In genomic region chr22:25748704-25749103, GRCh38 we compare ENCODE assay signal across 21 cellular contexts. TPM values are rescaled to one million over a fixed set of nuclear protein-coding genes. Genes with fewer than 3 reads are reported as not detected.
A peak's percentile ranks its signal among the peaks of the same experiment; 100 is the strongest.
DNase-seq lines count a peak whose midpoint lies in the region; ATAC-seq and TF ChIP-seq lines count a peak whose summit lies in the region.
"Had no signal": no experiment of that assay in that cellular context is flagged by ENCODE, and none has a peak within 500 bp of the region (broad histone marks: within the 10 kb centered on the region; RNA-seq: fewer than 3 reads in every experiment).

No MANE protein-coding gene starts in this region.

- peaks cover 0 to 8% of the 10 kb centered on the region in 2 donors for H3K9me3 Mint-ChIP-seq in activated naive CD4-positive, alpha-beta T cell treated with anti-CD3 and anti-CD28 coated beads, Interleukin-2, amount 50 U/mL, for 72 hours
- no peaks in the 10 kb centered on the region for H3K9me3 Mint-ChIP-seq in stimulated activated effector memory CD8-positive, alpha-beta T cell treated with anti-CD3 and anti-CD28 coated beads, Interleukin-12 subunit alpha, Interleukin-12 subunit beta, amount 100 ng/mL, for 72 hours
- H3K9me3 Mint-ChIP-seq: activated naive CD4-positive, alpha-beta T cell treated with anti-CD3 and anti-CD28 coated beads, Interleukin-2, amount 50 U/mL, for 24 hours; CD8-positive, alpha-beta memory T cell; stimulated activated memory B cell treated with anti-CD40 and anti-IgM and Interleukin-4, amounts not matched to agents 10 μg/mL and 1 μg/mL and 100 μg/mL, for 72 hours; type B pancreatic cell had no signal

- H3K4me1 ChIP-seq in hepatocyte (ENCODE audit: insufficient read depth), result peaks cover 15% of the 10 kb centered on the region
- H3K4me1 ChIP-seq in mesenchymal stem cell (ENCODE audit: control insufficient read depth, insufficient read depth, low read depth, low read length), result peaks cover 3% of the 10 kb centered on the region
- H3K4me1 ChIP-seq: breast epithelium had no signal

- H3K4me2 ChIP-seq in hepatocyte, result no peak overlapping the region
- no peak overlapping the region for H3K4me2 ChIP-seq in mesenchymal stem cell (ENCODE audit: low read length, poor library complexity, severe bottlenecking)

- H3K27ac Mint-ChIP-seq in activated naive CD4-positive, alpha-beta T cell treated with anti-CD3 and anti-CD28 coated beads, Interleukin-2, amount 50 U/mL, for 72 hours, result peak overlapping the region; percentile 87 to 97
- peak overlapping the region; percentile 98 for H3K27ac Mint-ChIP-seq in stimulated activated effector memory CD8-positive, alpha-beta T cell treated with anti-CD3 and anti-CD28 coated beads, Interleukin-12 subunit alpha, Interleukin-12 subunit beta, amount 100 ng/mL, for 72 hours
- H3K27ac Mint-ChIP-seq: activated naive CD4-positive, alpha-beta T cell treated with anti-CD3 and anti-CD28 coated beads, Interleukin-2, amount 50 U/mL, for 24 hours; progenitor cell of endocrine pancreas; type B pancreatic cell had no signal

- H2BK12ac ChIP-seq in mesenchymal stem cell (ENCODE audit: low read length in 2 of 2), result no peak overlapping the region

- H2AK5ac ChIP-seq in mesenchymal stem cell (ENCODE audit: low read length, severe bottlenecking), result no peak overlapping the region

- H3K4ac ChIP-seq in mesenchymal stem cell (ENCODE audit: low read depth in 1 of 2, low read length in 2 of 2), result no peak overlapping the region

- H3K27me3 ChIP-seq in hepatocyte (no peaks in the 10 kb centered on the region), mesenchymal stem cell (ENCODE audit: control insufficient read depth in 1 of 2, insufficient read depth in 1 of 2, low read length in 2 of 2) (peaks cover 0 to 6% of the 10 kb centered on the region in 2 experiments)
- H3K27me3 ChIP-seq: breast epithelium, esophagus muscularis mucosa, SJCRH30 had no signal

- peaks cover 0 to 21% of the 10 kb centered on the region in 2 donors for H3K36me3 Mint-ChIP-seq in activated naive CD4-positive, alpha-beta T cell treated with anti-CD3 and anti-CD28 coated beads, Interleukin-2, amount 50 U/mL, for 72 hours
- peaks cover 5% of the 10 kb centered on the region for H3K36me3 Mint-ChIP-seq in stimulated activated effector memory CD8-positive, alpha-beta T cell treated with anti-CD3 and anti-CD28 coated beads, Interleukin-12 subunit alpha, Interleukin-12 subunit beta, amount 100 ng/mL, for 72 hours
- H3K36me3 Mint-ChIP-seq: activated naive CD4-positive, alpha-beta T cell treated with anti-CD3 and anti-CD28 coated beads, Interleukin-2, amount 50 U/mL, for 24 hours; CD8-positive, alpha-beta memory T cell; stimulated activated memory B cell treated with anti-CD40 and anti-IgM and Interleukin-4, amounts not matched to agents 10 μg/mL and 1 μg/mL and 100 μg/mL, for 72 hours; type B pancreatic cell had no signal

- no peaks in the 10 kb centered on the region for H4K20me1 ChIP-seq in hepatocyte (ENCODE audit: insufficient read depth, poor library complexity, severe bottlenecking)

- no peak overlapping the region for H4K91ac ChIP-seq in mesenchymal stem cell (ENCODE audit: low read length)

- WGBS in hepatocyte (ENCODE audit: low lambda C conversion rate, missing lambda C conversion rate), result 57% methylated on average over 2 of the region's 2 CpGs
- 73% methylated on average over 2 of the region's 2 CpGs for WGBS in mesenchymal stem cell

- H3K36me3 ChIP-seq in KOPT-K1 (ENCODE audit: insufficient read depth, low read length) (peaks cover 88% of the 10 kb centered on the region), hepatocyte (replicated peaks; ENCODE audit: insufficient read depth, low read depth) (no peaks in the 10 kb centered on the region), mesenchymal stem cell (ENCODE audit: control insufficient read depth in 1 of 2, insufficient read depth in 2 of 2, low read depth in 1 of 2, low read length in 2 of 2) (no peaks in the 10 kb centered on the region)
- H3K36me3 ChIP-seq: breast epithelium had no signal

- no peak for ATAC-seq in activated naive CD4-positive, alpha-beta T cell treated with anti-CD3 and anti-CD28 coated beads, Interleukin-2, amount 50 U/mL, for 72 hours
- no peak for ATAC-seq in stimulated activated effector memory CD8-positive, alpha-beta T cell treated with anti-CD3 and anti-CD28 coated beads, Interleukin-12 subunit alpha, Interleukin-12 subunit beta, amount 100 ng/mL, for 72 hours
- ATAC-seq: activated CD4-positive, CD25-positive, alpha-beta regulatory T cell treated with anti-CD3 and anti-CD28 coated beads, Interleukin-2, amount 50 U/mL, for 24 hours had no signal

- H3K9me2 ChIP-seq in hepatocyte (replicated peaks; ENCODE audit: insufficient read depth), result no peaks in the 10 kb centered on the region

- no peak overlapping the region for H2BK15ac ChIP-seq in mesenchymal stem cell (ENCODE audit: low read depth, poor library complexity, severe bottlenecking)

- H3K79me2 ChIP-seq in hepatocyte, result no peaks in the 10 kb centered on the region

- H3K27ac ChIP-seq in KOPT-K1 (ENCODE audit: low read depth, low read length, poor library complexity, severe bottlenecking), result peak overlapping the region; percentile 99
- H3K27ac ChIP-seq in hepatocyte, result peak overlapping the region; percentile 86
- H3K27ac ChIP-seq in mesenchymal stem cell (ENCODE audit: low read length, poor library complexity, severe bottlenecking), result no peak overlapping the region
- H3K27ac ChIP-seq: breast epithelium, esophagus muscularis mucosa had no signal

- no peak overlapping the region for H3K23ac ChIP-seq in mesenchymal stem cell (ENCODE audit: low read length in 2 of 2)

- no peaks in the 10 kb centered on the region for H3K79me1 ChIP-seq in mesenchymal stem cell (replicated peaks; ENCODE audit: low read length, poor library complexity, severe bottlenecking)

- H3K4me1 Mint-ChIP-seq in stimulated activated effector memory CD8-positive, alpha-beta T cell treated with anti-CD3 and anti-CD28 coated beads, Interleukin-12 subunit alpha, Interleukin-12 subunit beta, amount 100 ng/mL, for 72 hours, result peaks cover 53% of the 10 kb centered on the region
- H3K4me1 Mint-ChIP-seq: activated naive CD4-positive, alpha-beta T cell treated with anti-CD3 and anti-CD28 coated beads, Interleukin-2, amount 50 U/mL, for 24 hours had no signal

- no peak overlapping the region for H2BK120ac ChIP-seq in mesenchymal stem cell (ENCODE audit: low read depth, low read length)

- no peak for TF ChIP-seq CTCF in hepatocyte (IDR thresholded peaks at IDR 0.05; ENCODE audit: poor library complexity)

- no peaks in the 10 kb centered on the region for H3K9me3 ChIP-seq in KOPT-K1 (ENCODE audit: insufficient read depth, low read length, poor library complexity, severe bottlenecking)
- no peaks in the 10 kb centered on the region for H3K9me3 ChIP-seq in hepatocyte (ENCODE audit: low read depth)
- no peaks in the 10 kb centered on the region for H3K9me3 ChIP-seq in mesenchymal stem cell (ENCODE audit: control insufficient read depth, low read length)
- H3K9me3 ChIP-seq: breast epithelium, esophagus muscularis mucosa, SJCRH30 had no signal

- H3K4me3 ChIP-seq in hepatocyte, result no peak overlapping the region
- H3K4me3 ChIP-seq in mesenchymal stem cell (ENCODE audit: insufficient read depth in 1 of 2, low read depth in 1 of 2, low read length in 2 of 2), result no peak overlapping the region
- H3K4me3 ChIP-seq: breast epithelium, esophagus muscularis mucosa, SJCRH30 had no signal

- no peak overlapping the region for H3K14ac ChIP-seq in mesenchymal stem cell (ENCODE audit: low read length in 2 of 2)

- H2BK5ac ChIP-seq in mesenchymal stem cell (ENCODE audit: low read depth, low read length, poor library complexity, severe bottlenecking), result no peak overlapping the region

- no peak overlapping the region for H3K18ac ChIP-seq in mesenchymal stem cell (ENCODE audit: low read depth in 1 of 2, low read length in 2 of 2)

- no peak overlapping the region for H3K9ac ChIP-seq in mesenchymal stem cell (ENCODE audit: low read length)

- H2AFZ ChIP-seq in hepatocyte (no peak overlapping the region), mesenchymal stem cell (ENCODE audit: low read depth, low read length) (no peak overlapping the region)

- H3K4me3 Mint-ChIP-seq in stimulated activated effector memory CD8-positive, alpha-beta T cell treated with anti-CD3 and anti-CD28 coated beads, Interleukin-12 subunit alpha, Interleukin-12 subunit beta, amount 100 ng/mL, for 72 hours, result peak overlapping the region; percentile 72
- H3K4me3 Mint-ChIP-seq: activated naive CD4-positive, alpha-beta T cell treated with anti-CD3 and anti-CD28 coated beads, Interleukin-2, amount 50 U/mL, for 24 hours; CD8-positive, alpha-beta memory T cell; stimulated activated memory B cell treated with anti-CD40 and anti-IgM and Interleukin-4, amounts not matched to agents 10 μg/mL and 1 μg/mL and 100 μg/mL, for 72 hours; type B pancreatic cell had no signal

- DNase-seq in activated naive CD4-positive, alpha-beta T cell treated with anti-CD3 and anti-CD28 coated beads, Interleukin-2, amount 50 U/mL, for 72 hours (ENCODE audit: low spot score in 2 of 2), result no peak
- DNase-seq in activated naive CD4-positive, alpha-beta T cell treated with Interleukin-2 at 50 U/mL for 16 hours, result no peak
- DNase-seq in hepatocyte (ENCODE audit: low spot score), result peak; percentile 69
- DNase-seq in stimulated activated effector memory CD8-positive, alpha-beta T cell treated with anti-CD3 and anti-CD28 coated beads, Interleukin-12 subunit alpha, Interleukin-12 subunit beta, amount 100 ng/mL, for 72 hours (ENCODE audit: low spot score in 2 of 2), result no peak
- no peak for DNase-seq in NCI-H1694 (lab: John Stamatoyannopoulos, UW)
- no peak for DNase-seq in mesenchymal stem cell
- DNase-seq in HPDE6-E6E7 (ENCODE audit: extremely low spot score), result no peak
- DNase-seq: activated T-cell treated with anti-CD3 and anti-CD28 coated beads for 4 hours; CD8-positive, alpha-beta memory T cell; DMS79 treated with DMSO at 0.1 percent for 48 hours; NCI-H1417; SJCRH30 had no signal

- no peak overlapping the region for H4K8ac ChIP-seq in mesenchymal stem cell (ENCODE audit: low read length)

RNA-seq across cellular contexts. Expression of gene MYO18B, which starts 6.7 kb away (rescaled TPM):
- 1 to 10 TPM in 1 of 2 donors, under 1 TPM in 1; 0.98 to 5.9 TPM for total RNA-seq in activated naive CD4-positive, alpha-beta T cell treated with anti-CD3 and anti-CD28 coated beads, Interleukin-2, amount 50 U/mL, for 72 hours
- 0.04 and 0.23 TPM in 2 replicates for total RNA-seq in hepatocyte
- polyA plus RNA-seq in hepatocyte, result not detected in 2 replicates
- polyA plus RNA-seq in mesenchymal stem cell (2013, experiment 1 of 2), result 0.01 TPM
- 0.01 TPM for polyA plus RNA-seq in mesenchymal stem cell (2013, experiment 2 of 2)
- total RNA-seq: lung microvascular endothelial cell had no signal
